15 cellular contexts compared by ENCODE assay signal in genomic region chr4:52873861-52874343, GRCh38. TPM values are rescaled to one million over a fixed set of nuclear protein-coding genes. Genes with fewer than 3 reads are reported as not detected.
DNase-seq lines count a peak whose midpoint lies in the region; ATAC-seq, FAIRE-seq and TF ChIP-seq lines count a peak whose summit lies in the region.
"Had no signal": no experiment of that assay in that cellular context is flagged by ENCODE, and none has a peak within 500 bp of the region (broad histone marks: within the 10 kb centered on the region; RNA-seq: fewer than 3 reads in every experiment).

No MANE protein-coding gene starts in this region.

- H3K9me3 Mint-ChIP-seq in Caco-2 (ENCODE audit: unreplicated experiment) (no peaks in the 10 kb centered on the region), mesothelial cell of epicardium (no peaks in the 10 kb centered on the region)
- H3K9me3 Mint-ChIP-seq: activated naive CD8-positive, alpha-beta T cell treated with anti-CD3 and anti-CD28 coated beads for 36 hours; dendritic cell treated with granulocyte-macrophage colony-stimulating factor and Interleukin-4, amounts not matched to agents 40 ng/mL and 50 ng/mL, for 4 days had no signal

- peaks cover 11% of the 10 kb centered on the region for H3K4me1 Mint-ChIP-seq in Caco-2 (ENCODE audit: low read depth, unreplicated experiment)
- peaks cover 48% of the 10 kb centered on the region for H3K4me1 Mint-ChIP-seq in mesothelial cell of epicardium

- ATAC-seq in left cardiac atrium (peak; percentile 20 to 41), HG02798 (IDR thresholded peaks at IDR 0.05; ENCODE audit: poor library complexity, unreplicated experiment) (no peak), HG02642 (IDR thresholded peaks at IDR 0.05; ENCODE audit: poor library complexity, unreplicated experiment) (no peak)
- ATAC-seq: Panc1 had no signal

- H3K27me3 Mint-ChIP-seq in Caco-2 (ENCODE audit: insufficient read depth, unreplicated experiment) (no peaks in the 10 kb centered on the region), mesothelial cell of epicardium (ENCODE audit: low read depth) (no peaks in the 10 kb centered on the region)
- H3K27me3 Mint-ChIP-seq: activated naive CD8-positive, alpha-beta T cell treated with anti-CD3 and anti-CD28 coated beads for 36 hours; dendritic cell treated with granulocyte-macrophage colony-stimulating factor and Interleukin-4, amounts not matched to agents 40 ng/mL and 50 ng/mL, for 4 days had no signal

- intact Hi-C loops in Caco-2 (cut with micrococcal nuclease; ENCODE audit: unreplicated experiment) (loop anchor here (10.0 kb wide), 1 partner anchor 329 kb away; no protein-coding TSS in a partner anchor), left cardiac atrium (cut with DNase I) (loop anchor here in 1 of 2 donors (10.0 kb wide), 1 partner anchor 71 kb away; no protein-coding TSS in a partner anchor)

- POLR2A ChIA-PET in Caco-2 (lab: Charles Lee): no interaction called here

- no TSS peak for BruUV-seq in Caco-2 (replicated peaks; lab: Mats Ljungman, UMichigan)

- H3K36me3 Mint-ChIP-seq in Caco-2 (ENCODE audit: insufficient read depth, unreplicated experiment) (peaks cover 6% of the 10 kb centered on the region), mesothelial cell of epicardium (peaks cover 3% of the 10 kb centered on the region)

- DNase-seq in Caco-2 (peak; percentile 41 to 56), NT2/D1 (ENCODE audit: low read depth, low spot score) (peak; percentile 82), left cardiac atrium (no peak), mesothelial cell of epicardium (ENCODE audit: low spot score in 2 of 2, unreplicated experiment in 2 of 2) (no peak), GM12891 (ENCODE audit: insufficient read length, low spot score) (no peak), NOMO-1 treated with dmso at 0.1 percent for 144 hours (lab: John Stamatoyannopoulos, UW; ENCODE audit: unreplicated experiment) (no peak)
- DNase-seq: activated CD4-positive, CD25-positive, alpha-beta regulatory T cell treated with anti-CD3 and anti-CD28 coated beads, Interleukin-2, amount 50 U/mL, for 72 hours; activated naive CD8-positive, alpha-beta T cell treated with anti-CD3 and anti-CD28 coated beads for 36 hours; KBM-7; NCI-H446 treated with DMSO at 0.1 percent for 48 hours; T-helper 1 cell had no signal

- no peak overlapping the region for H3K27ac Mint-ChIP-seq in Caco-2 (ENCODE audit: unreplicated experiment)
- peak overlapping the region; percentile 40 for H3K27ac Mint-ChIP-seq in mesothelial cell of epicardium
- H3K27ac Mint-ChIP-seq: activated naive CD8-positive, alpha-beta T cell treated with anti-CD3 and anti-CD28 coated beads for 36 hours; dendritic cell treated with granulocyte-macrophage colony-stimulating factor and Interleukin-4, amounts not matched to agents 40 ng/mL and 50 ng/mL, for 4 days had no signal

- H3K4me1 ChIP-seq in Caco-2 (0 out of 2 replicates have a peak, but pooled peaks cover 5% of the 10 kb centered on the region), NT2/D1 (ENCODE audit: insufficient read depth, insufficient read length) (peaks cover 13% of the 10 kb centered on the region)

- no peak for FAIRE-seq in GM12891 (lab: Jason Lieb, UNC)

- TF ChIP-seq POLR2A in GM12891 (IDR thresholded peaks at IDR 0.05; ENCODE audit: low read depth, low read length): no peak

- H3K9me3 ChIP-seq in Caco-2 (no peaks in the 10 kb centered on the region), NT2/D1 (ENCODE audit: insufficient read depth, low read length) (no peaks in the 10 kb centered on the region)

- CTCF ChIA-PET in Caco-2 (lab: Charles Lee): no interaction called here

- no peak overlapping the region for H3K4me3 Mint-ChIP-seq in Caco-2 (ENCODE audit: unreplicated experiment)
- H3K4me3 Mint-ChIP-seq in mesothelial cell of epicardium: no peak overlapping the region
- H3K4me3 Mint-ChIP-seq: activated naive CD8-positive, alpha-beta T cell treated with anti-CD3 and anti-CD28 coated beads for 36 hours; dendritic cell treated with granulocyte-macrophage colony-stimulating factor and Interleukin-4, amounts not matched to agents 40 ng/mL and 50 ng/mL, for 4 days had no signal

- no peak overlapping the region for H3K9ac ChIP-seq in NT2/D1 (ENCODE audit: insufficient read length, low read depth)

- no peak overlapping the region for H3K4me3 ChIP-seq in Caco-2 (ENCODE audit: low read depth, low read length)
- H3K4me3 ChIP-seq in NT2/D1 (ENCODE audit: insufficient read length, low read depth): no peak overlapping the region

- H3K27me3 ChIP-seq in Caco-2 (replicated peaks; ENCODE audit: control insufficient read depth, insufficient read depth, low read length): no peaks in the 10 kb centered on the region
- H3K27me3 ChIP-seq in NT2/D1 (ENCODE audit: insufficient read depth, insufficient read length): no peaks in the 10 kb centered on the region

- TF ChIP-seq CTCF in Caco-2 (IDR thresholded peaks at IDR 0.05; ENCODE audit: insufficient read depth in 1 of 2, low read depth in 1 of 2, low read length in 1 of 2, severe bottlenecking in 1 of 2, unreplicated experiment in 1 of 2): no peak
- TF ChIP-seq CTCF in mesothelial cell of epicardium (IDR thresholded peaks at IDR 0.05; ENCODE audit: unreplicated experiment): no peak

- no peaks in the 10 kb centered on the region for H3K36me3 ChIP-seq in Caco-2 (ENCODE audit: control insufficient read depth, insufficient read depth, low read length)
- H3K36me3 ChIP-seq in NT2/D1 (ENCODE audit: insufficient read depth, insufficient read length, low read length): no peaks in the 10 kb centered on the region

TF ChIP-seq in GM12891, 5 proteins besides CTCF, POLR2A, EP300 and RAD21:
- TF ChIP-seq SPI1 (IDR thresholded peaks at IDR 0.05; ENCODE audit: low read depth, low read length) (no peak), POU2F2 (IDR thresholded peaks at IDR 0.05; ENCODE audit: low read depth, low read length) (no peak), POLR2AphosphoS5 (IDR thresholded peaks at IDR 0.05; ENCODE audit: low read depth, low read length) (no peak), TAF1 (IDR thresholded peaks at IDR 0.05; ENCODE audit: low read depth, low read length) (no peak), PAX5 (IDR thresholded peaks at IDR 0.05; ENCODE audit: insufficient read depth, low read length, severe bottlenecking) (no peak)
TF ChIP-seq in GM12891: peak in this region for 0.

RNA-seq across cellular contexts. Expression of gene RASL11B, which starts 11.8 kb away (rescaled TPM):
- total RNA-seq in Caco-2 (2022): 19.6 and 23.3 TPM in 2 replicates
- total RNA-seq in left cardiac atrium: 1 to 10 TPM; 3.7 to 8.0 TPM
- total RNA-seq in mesothelial cell of epicardium: 22.7 to 26.1 TPM (median 24.7 TPM) in 3 replicates
- polyA plus RNA-seq in GM12891 (2012; ENCODE audit: low read depth, missing spikeins): not detected

Comparison
In these comparisons a context has a peak if more than half of its experiments do, and no peak if none do; other contexts are left out.
1. DNase-seq: peak in Caco-2 (2 of 2) and NT2/D1 (single experiment); none in left cardiac atrium (single experiment), mesothelial cell of epicardium (0 of 2), GM12891 (single experiment) and NOMO-1 treated with dmso at 0.1 percent for 144 hours (single experiment).
2. ATAC-seq: peak in left cardiac atrium (2 of 2); none in HG02798 (single experiment) and HG02642 (single experiment).